ENCODE assay signal across 14 cellular contexts in genomic region chr4:94889961-94890360, GRCh38.
DNase-seq lines count a peak whose midpoint lies in the region; ATAC-seq and TF ChIP-seq lines count a peak whose summit lies in the region.
"Had no signal": no experiment of that assay in that cellular context is flagged by ENCODE, and none has a peak within 500 bp of the region (broad histone marks: within the 10 kb centered on the region; RNA-seq: fewer than 3 reads in every experiment).

No MANE protein-coding gene starts in this region.

- no peak for TF ChIP-seq CTCF in AG09309 (IDR thresholded peaks at IDR 0.05; ENCODE audit: control insufficient read depth, insufficient read depth, low read depth, low read length, missing control alignments)
- TF ChIP-seq CTCF in endothelial cell (IDR thresholded peaks at IDR 0.05; ENCODE audit: unreplicated experiment): no peak
- TF ChIP-seq CTCF in coronary artery (IDR thresholded peaks at IDR 0.05): no peak

- H2AFZ ChIP-seq in mesenchymal stem cell (ENCODE audit: low read depth, low read length): no peak overlapping the region

- H4K8ac ChIP-seq in mesenchymal stem cell (ENCODE audit: low read length): no peak overlapping the region

- H3K36me3 Mint-ChIP-seq in endothelial cell (ENCODE audit: low read depth, unreplicated experiment): no peaks in the 10 kb centered on the region

- H3K4me2 ChIP-seq in mesenchymal stem cell (ENCODE audit: low read length, poor library complexity, severe bottlenecking): no peak overlapping the region

- H3K4me1 Mint-ChIP-seq in endothelial cell (ENCODE audit: unreplicated experiment): peaks cover 16% of the 10 kb centered on the region
- H3K4me1 Mint-ChIP-seq: activated CD4-positive, alpha-beta T cell treated with anti-CD3 and anti-CD28 coated beads, Interleukin-2, amount 10 ng/mL, durations not matched to agents 24 days and 14 days had no signal

- no peak overlapping the region for H2AK5ac ChIP-seq in mesenchymal stem cell (ENCODE audit: low read length, severe bottlenecking)

- H3K14ac ChIP-seq in mesenchymal stem cell (ENCODE audit: low read length in 2 of 2): no peak overlapping the region

- H3K4me3 ChIP-seq in AG09309 (ENCODE audit: control insufficient read depth, low read depth, low read length): no peak overlapping the region
- no peak overlapping the region for H3K4me3 ChIP-seq in mesenchymal stem cell (ENCODE audit: insufficient read depth in 1 of 2, low read depth in 1 of 2, low read length in 2 of 2)
- H3K4me3 ChIP-seq in coronary artery: no peak overlapping the region
- H3K4me3 ChIP-seq: K562 had no signal

- no peak overlapping the region for H3K4me3 Mint-ChIP-seq in endothelial cell (ENCODE audit: unreplicated experiment)
- H3K4me3 Mint-ChIP-seq: activated CD4-positive, alpha-beta T cell treated with anti-CD3 and anti-CD28 coated beads, Interleukin-2, amount 10 ng/mL, durations not matched to agents 24 days and 14 days had no signal

- peak overlapping the region; percentile 49 for H3K27ac Mint-ChIP-seq in endothelial cell (ENCODE audit: unreplicated experiment)
- H3K27ac Mint-ChIP-seq: activated CD4-positive, alpha-beta T cell treated with anti-CD3 and anti-CD28 coated beads, Interleukin-2, amount 10 ng/mL, durations not matched to agents 24 days and 14 days had no signal

- no peak overlapping the region for H3K23ac ChIP-seq in mesenchymal stem cell (ENCODE audit: low read length in 2 of 2)

- H3K9me3 Mint-ChIP-seq in endothelial cell (ENCODE audit: unreplicated experiment): no peaks in the 10 kb centered on the region
- H3K9me3 Mint-ChIP-seq: activated CD4-positive, alpha-beta T cell treated with anti-CD3 and anti-CD28 coated beads, Interleukin-2, amount 10 ng/mL, durations not matched to agents 24 days and 14 days had no signal

- no peak overlapping the region for H4K91ac ChIP-seq in mesenchymal stem cell (ENCODE audit: low read length)

- DNase-seq in AG09309 (ENCODE audit: low read depth) (peak; percentile 72), RPMI7951 (ENCODE audit: low read depth) (peak; percentile 14), endothelial cell (ENCODE audit: low spot score) (no peak), mesenchymal stem cell (peak; percentile 40), NCI-H146 (lab: John Stamatoyannopoulos, UW) (no peak), coronary artery (ENCODE audit: low spot score) (no peak), T-helper 1 cell (no peak)
- DNase-seq: activated CD4-positive, alpha-beta T cell treated with anti-CD3 and anti-CD28 coated beads, Interleukin-2, amount 10 ng/mL, durations not matched to agents 24 days and 14 days; NCI-H1436; RPMI8226; T-helper 2 cell; trophoblast cell had no signal

- H3K27me3 Mint-ChIP-seq in endothelial cell (ENCODE audit: unreplicated experiment): no peaks in the 10 kb centered on the region

- H3K27ac ChIP-seq in mesenchymal stem cell (ENCODE audit: low read length, poor library complexity, severe bottlenecking): no peak overlapping the region
- H3K27ac ChIP-seq in coronary artery: no peak overlapping the region

- WGBS in mesenchymal stem cell: 57% methylated on average over 3 of the region's 3 CpGs

- H3K4ac ChIP-seq in mesenchymal stem cell (ENCODE audit: low read depth in 1 of 2, low read length in 2 of 2): no peak overlapping the region

- no peak overlapping the region for H2BK15ac ChIP-seq in mesenchymal stem cell (ENCODE audit: low read depth, poor library complexity, severe bottlenecking)

- H3K9me3 ChIP-seq in mesenchymal stem cell (ENCODE audit: control insufficient read depth, low read length): peaks cover 3% of the 10 kb centered on the region

- H3K79me1 ChIP-seq in mesenchymal stem cell (replicated peaks; ENCODE audit: low read length, poor library complexity, severe bottlenecking): no peaks in the 10 kb centered on the region

- H3K27me3 ChIP-seq in mesenchymal stem cell (ENCODE audit: control insufficient read depth in 1 of 2, insufficient read depth in 1 of 2, low read length in 2 of 2): no peaks in the 10 kb centered on the region

- no peak overlapping the region for H2BK5ac ChIP-seq in mesenchymal stem cell (ENCODE audit: low read depth, low read length, poor library complexity, severe bottlenecking)

- no peak overlapping the region for H2BK12ac ChIP-seq in mesenchymal stem cell (ENCODE audit: low read length in 2 of 2)

- H3K18ac ChIP-seq in mesenchymal stem cell (ENCODE audit: low read depth in 1 of 2, low read length in 2 of 2): no peak overlapping the region

- no peak overlapping the region for H2BK120ac ChIP-seq in mesenchymal stem cell (ENCODE audit: low read depth, low read length)

- no peaks in the 10 kb centered on the region for H3K36me3 ChIP-seq in mesenchymal stem cell (ENCODE audit: control insufficient read depth in 1 of 2, insufficient read depth in 2 of 2, low read depth in 1 of 2, low read length in 2 of 2)

- no peak for ATAC-seq in HG03175 (IDR thresholded peaks at IDR 0.05; ENCODE audit: unreplicated experiment)
- ATAC-seq: K562 had no signal

- H3K4me1 ChIP-seq in mesenchymal stem cell (ENCODE audit: control insufficient read depth, insufficient read depth, low read depth, low read length): no peaks in the 10 kb centered on the region

- no peak overlapping the region for H3K9ac ChIP-seq in mesenchymal stem cell (ENCODE audit: low read length)

Comparison
In these comparisons a context has a peak if more than half of its experiments do, and no peak if none do; other contexts are left out.
1. DNase-seq: peak in AG09309 (single experiment), RPMI7951 (single experiment) and mesenchymal stem cell (single experiment); none in endothelial cell (single experiment), NCI-H146 (single experiment), coronary artery (single experiment) and T-helper 1 cell (0 of 5).